ENCODE assay signal across 36 cellular contexts in genomic region chr13:31514932-31515331, GRCh38.
"Had no signal": no experiment of that assay in that cellular context is flagged by ENCODE, and none has a peak within 500 bp of the region (broad histone marks: within the 10 kb centered on the region; RNA-seq: fewer than 3 reads in every experiment).

No MANE protein-coding gene starts in this region.

- ATAC-seq: activated CD4-positive, alpha-beta T cell treated with anti-CD3 and anti-CD28 coated beads for 36 hours; activated CD8-positive, alpha-beta memory T cell treated with anti-CD3 and anti-CD28 coated beads, Interleukin-2, amount 10 ng/mL, durations not matched to agents 7 days and 5 days; activated CD8-positive, alpha-beta T cell treated with anti-CD3 and anti-CD28 coated beads, Interleukin-2, amount 10 ng/mL, durations not matched to agents 7 days and 5 days; activated naive CD4-positive, alpha-beta T cell treated with anti-CD3 and anti-CD28 coated beads, Interleukin-2, amount 50 U/mL, for 72 hours; effector memory CD8-positive, alpha-beta T cell; foreskin keratinocyte; T-helper 17 cell had no signal

- H3K9me3 Mint-ChIP-seq: activated CD4-positive, alpha-beta memory T cell treated with anti-CD3 and anti-CD28 coated beads for 36 hours; activated naive CD4-positive, alpha-beta T cell treated with anti-CD3 and anti-CD28 coated beads for 36 hours; activated naive CD4-positive, alpha-beta T cell treated with anti-CD3 and anti-CD28 coated beads, Interleukin-2, amount 50 U/mL, for 72 hours; activated naive CD8-positive, alpha-beta T cell treated with anti-CD3 and anti-CD28 coated beads, Interleukin-2, amount 10 ng/mL, durations not matched to agents 7 days and 5 days; activated T-helper 1 cell treated with anti-CD3 and anti-CD28 coated beads, Interleukin-12 subunit alpha, Interleukin-12 subunit beta, Interleukin-2, Interleukin-4 antibody, amounts not matched to agents 30 ng/mL and 10 ng/mL and 1 ng/mL, durations not matched to agents 14 hours and 24 hours and 36 hours; activated T-helper 2 cell treated with anti-CD3 and anti-CD28 coated beads, Interferon-gamma antibody, Interleukin-2, Interleukin-4, amounts not matched to agents 10 μg/mL and 5 μg/mL and 100 μg/mL, durations not matched to agents 14 hours and 24 hours and 36 hours; T-helper 2 cell treated with Interferon-gamma antibody and Interleukin-4, amounts not matched to agents 5 μg/mL and 100 μg/mL, for 36 hours had no signal

- DNase-seq: activated CD4-positive, alpha-beta memory T cell treated with anti-CD3 and anti-CD28 coated beads for 36 hours; activated CD4-positive, alpha-beta T cell treated with anti-CD3 and anti-CD28 coated beads for 36 hours; activated CD4-positive, alpha-beta T cell treated with anti-CD3 and anti-CD28 coated beads, Interleukin-2, amount 10 ng/mL, durations not matched to agents 24 days and 14 days; activated CD4-positive, CD25-positive, alpha-beta regulatory T cell; activated CD4-positive, CD25-positive, alpha-beta regulatory T cell treated with anti-CD3 and anti-CD28 coated beads, Interleukin-2, amount 50 U/mL, for 72 hours; activated CD8-positive, alpha-beta memory T cell treated with anti-CD3 and anti-CD28 coated beads, Interleukin-2, amount 10 ng/mL, durations not matched to agents 7 days and 5 days; activated CD8-positive, alpha-beta memory T cell treated with anti-CD3 and anti-CD28 coated beads, Interleukin-2, amount 50 U/mL, for 4 hours; activated CD8-positive, alpha-beta T cell treated with anti-CD3 and anti-CD28 coated beads, Interleukin-2, amount 10 ng/mL, durations not matched to agents 7 days and 5 days; activated effector memory CD4-positive, alpha-beta T cell treated with anti-CD3 and anti-CD28 coated beads, Interleukin-2, amount 50 U/mL, for 16 hours; activated naive CD4-positive, alpha-beta T cell treated with anti-CD3 and anti-CD28 coated beads for 36 hours; activated naive CD8-positive, alpha-beta T cell treated with anti-CD3 and anti-CD28 coated beads, Interleukin-2, amount 10 ng/mL, durations not matched to agents 7 days and 5 days; activated T-cell treated with anti-CD3 and anti-CD28 coated beads, Interleukin-2, amount 50 U/mL, for 1 hour; activated T-cell treated with anti-CD3 and anti-CD28 coated beads, Interleukin-2, amount 50 U/mL, for 48 hours; amniotic stem cell; anterior cingulate cortex; brain microvascular endothelial cell; cortex of kidney; dermis blood vessel endothelial cell; effector CD4-positive, alpha-beta T cell; effector memory CD8-positive, alpha-beta T cell; erythroblast; foreskin keratinocyte; heart right ventricle; T-helper 1 cell; T-helper 17 cell; T1000 had no signal

- H3K27ac Mint-ChIP-seq: activated CD4-positive, alpha-beta memory T cell treated with anti-CD3 and anti-CD28 coated beads for 36 hours; activated CD4-positive, alpha-beta T cell treated with anti-CD3 and anti-CD28 coated beads for 36 hours; activated CD4-positive, alpha-beta T cell treated with anti-CD3 and anti-CD28 coated beads, Interleukin-2, amount 10 ng/mL, durations not matched to agents 24 days and 14 days; activated CD8-positive, alpha-beta memory T cell treated with anti-CD3 and anti-CD28 coated beads, Interleukin-2, amount 10 ng/mL, durations not matched to agents 7 days and 5 days; activated CD8-positive, alpha-beta T cell treated with anti-CD3 and anti-CD28 coated beads, Interleukin-2, amount 10 ng/mL, durations not matched to agents 7 days and 5 days; activated naive CD4-positive, alpha-beta T cell treated with anti-CD3 and anti-CD28 coated beads for 36 hours; activated naive CD4-positive, alpha-beta T cell treated with anti-CD3 and anti-CD28 coated beads, Interleukin-2, amount 50 U/mL, for 72 hours; activated naive CD8-positive, alpha-beta T cell treated with anti-CD3 and anti-CD28 coated beads, Interleukin-2, amount 10 ng/mL, durations not matched to agents 7 days and 5 days; activated T-helper 1 cell treated with anti-CD3 and anti-CD28 coated beads, Interleukin-12 subunit alpha, Interleukin-12 subunit beta, Interleukin-2, Interleukin-4 antibody, amounts not matched to agents 30 ng/mL and 10 ng/mL and 1 ng/mL, durations not matched to agents 14 hours and 24 hours and 36 hours; activated T-helper 2 cell treated with anti-CD3 and anti-CD28 coated beads, Interferon-gamma antibody, Interleukin-2, Interleukin-4, amounts not matched to agents 10 μg/mL and 5 μg/mL and 100 μg/mL, durations not matched to agents 14 hours and 24 hours and 36 hours; effector memory CD8-positive, alpha-beta T cell; T-helper 17 cell; T-helper 2 cell treated with Interferon-gamma antibody and Interleukin-4, amounts not matched to agents 5 μg/mL and 100 μg/mL, for 36 hours had no signal

- H3K36me3 Mint-ChIP-seq: activated CD4-positive, alpha-beta memory T cell treated with anti-CD3 and anti-CD28 coated beads for 36 hours; activated CD8-positive, alpha-beta memory T cell treated with anti-CD3 and anti-CD28 coated beads, Interleukin-2, amount 10 ng/mL, durations not matched to agents 7 days and 5 days; activated naive CD4-positive, alpha-beta T cell treated with anti-CD3 and anti-CD28 coated beads, Interleukin-2, amount 50 U/mL, for 72 hours; activated naive CD8-positive, alpha-beta T cell treated with anti-CD3 and anti-CD28 coated beads, Interleukin-2, amount 10 ng/mL, durations not matched to agents 7 days and 5 days had no signal

- H3K9me3 ChIP-seq: esophagus muscularis mucosa, gastroesophageal sphincter, heart right ventricle had no signal

- H3K4me1 Mint-ChIP-seq: activated CD4-positive, alpha-beta T cell treated with anti-CD3 and anti-CD28 coated beads for 36 hours; activated CD4-positive, alpha-beta T cell treated with anti-CD3 and anti-CD28 coated beads, Interleukin-2, amount 10 ng/mL, durations not matched to agents 24 days and 14 days; activated CD8-positive, alpha-beta memory T cell treated with anti-CD3 and anti-CD28 coated beads, Interleukin-2, amount 10 ng/mL, durations not matched to agents 7 days and 5 days; activated naive CD8-positive, alpha-beta T cell treated with anti-CD3 and anti-CD28 coated beads, Interleukin-2, amount 10 ng/mL, durations not matched to agents 7 days and 5 days; central memory CD8-positive, alpha-beta T cell; T-helper 17 cell had no signal

- H3K4me1 ChIP-seq: esophagus muscularis mucosa, foreskin keratinocyte, gastroesophageal sphincter, heart right ventricle had no signal

- H3K4me3 ChIP-seq: esophagus muscularis mucosa, gastroesophageal sphincter, heart right ventricle had no signal

- H3K27ac ChIP-seq: brain microvascular endothelial cell, esophagus muscularis mucosa, foreskin keratinocyte had no signal

- H3K27me3 Mint-ChIP-seq: activated CD4-positive, alpha-beta T cell treated with anti-CD3 and anti-CD28 coated beads, Interleukin-2, amount 10 ng/mL, durations not matched to agents 24 days and 14 days; activated CD8-positive, alpha-beta memory T cell treated with anti-CD3 and anti-CD28 coated beads, Interleukin-2, amount 10 ng/mL, durations not matched to agents 7 days and 5 days; activated naive CD8-positive, alpha-beta T cell treated with anti-CD3 and anti-CD28 coated beads, Interleukin-2, amount 10 ng/mL, durations not matched to agents 7 days and 5 days; central memory CD8-positive, alpha-beta T cell had no signal

- H3K27me3 ChIP-seq: brain microvascular endothelial cell, foreskin keratinocyte, gastroesophageal sphincter had no signal

- H3K36me3 ChIP-seq: brain microvascular endothelial cell, esophagus muscularis mucosa, gastroesophageal sphincter, heart right ventricle had no signal

- H3K4me3 Mint-ChIP-seq: activated CD4-positive, alpha-beta memory T cell treated with anti-CD3 and anti-CD28 coated beads for 36 hours; activated CD4-positive, alpha-beta T cell treated with anti-CD3 and anti-CD28 coated beads for 36 hours; activated CD4-positive, alpha-beta T cell treated with anti-CD3 and anti-CD28 coated beads, Interleukin-2, amount 10 ng/mL, durations not matched to agents 24 days and 14 days; activated CD8-positive, alpha-beta memory T cell treated with anti-CD3 and anti-CD28 coated beads, Interleukin-2, amount 10 ng/mL, durations not matched to agents 7 days and 5 days; activated CD8-positive, alpha-beta T cell treated with anti-CD3 and anti-CD28 coated beads, Interleukin-2, amount 10 ng/mL, durations not matched to agents 7 days and 5 days; activated naive CD4-positive, alpha-beta T cell treated with anti-CD3 and anti-CD28 coated beads for 36 hours; activated naive CD8-positive, alpha-beta T cell treated with anti-CD3 and anti-CD28 coated beads, Interleukin-2, amount 10 ng/mL, durations not matched to agents 7 days and 5 days; activated T-helper 1 cell treated with anti-CD3 and anti-CD28 coated beads, Interleukin-12 subunit alpha, Interleukin-12 subunit beta, Interleukin-2, Interleukin-4 antibody, amounts not matched to agents 30 ng/mL and 10 ng/mL and 1 ng/mL, durations not matched to agents 14 hours and 24 hours and 36 hours; central memory CD8-positive, alpha-beta T cell; effector memory CD8-positive, alpha-beta T cell; T-helper 17 cell; T-helper 2 cell treated with Interferon-gamma antibody and Interleukin-4, amounts not matched to agents 5 μg/mL and 100 μg/mL, for 36 hours had no signal

- FAIRE-seq: astrocyte, bronchial epithelial cell, colon had no signal
